Comparison of ENCODE assay signal across 16 cellular contexts in genomic region chr9:131116281-131117101, GRCh38. TPM values are rescaled to one million over a fixed set of nuclear protein-coding genes. Genes with fewer than 3 reads are reported as not detected.
DNase-seq lines count a peak whose midpoint lies in the region; ATAC-seq, FAIRE-seq and TF ChIP-seq lines count a peak whose summit lies in the region.
"Had no signal": no experiment of that assay in that cellular context is flagged by ENCODE, and none has a peak within 500 bp of the region (broad histone marks: within the 10 kb centered on the region; RNA-seq: fewer than 3 reads in every experiment).

No MANE protein-coding gene starts in this region.

- intact Hi-C loops in head of caudate nucleus (cut with DNase I) (no loop called here), upper lobe of right lung (cut with DNase I) (no loop called here)

- peak overlapping the region; percentile 95 for H3K27ac Mint-ChIP-seq in neural crest cell (ENCODE audit: unreplicated experiment)

- no peak for FAIRE-seq in RCC 7860 (lab: Jason Lieb, UNC)
- FAIRE-seq: colon had no signal

- H3K4me3 ChIP-seq in upper lobe of right lung = no peak overlapping the region
- H3K4me3 ChIP-seq in SJCRH30 = no peak overlapping the region
- H3K4me3 ChIP-seq: right lobe of liver had no signal

- no peaks in the 10 kb centered on the region for H3K36me3 Mint-ChIP-seq in neural crest cell (ENCODE audit: low read depth)

- ATAC-seq in upper lobe of right lung (peak; percentile 38), HG03354 (IDR thresholded peaks at IDR 0.05; ENCODE audit: poor library complexity, severe bottlenecking, unreplicated experiment) (no peak)

- peaks cover 6% of the 10 kb centered on the region for H3K4me1 ChIP-seq in upper lobe of right lung
- H3K4me1 ChIP-seq in SJCRH30 = peaks cover 6% of the 10 kb centered on the region; the same call in 1 of the 2 replicates
- H3K4me1 ChIP-seq: right lobe of liver had no signal

- H3K4me1 Mint-ChIP-seq in neural crest cell = peaks cover 34% of the 10 kb centered on the region
- H3K4me1 Mint-ChIP-seq: CD8-positive, alpha-beta memory T cell had no signal

- peak; percentile 3 for DNase-seq in NCI-H345 (lab: John Stamatoyannopoulos, UW)
- DNase-seq in NCI-H345 treated with DMSO at 0.1 percent for 48 hours (lab: John Stamatoyannopoulos, UW; ENCODE audit: unreplicated experiment) = no peak
- DNase-seq in head of caudate nucleus = peak in 26 of 42 donors; percentile 27 to 74 (median 55)
- DNase-seq in neural crest cell (ENCODE audit: low read depth, low spot score) = no peak
- peak; percentile 65 for DNase-seq in upper lobe of right lung
- DNase-seq in RCC 7860 (ENCODE audit: low spot score) = no peak
- DNase-seq in SJCRH30 = no peak
- DNase-seq: 8988T; activated naive CD4-positive, alpha-beta T cell treated with anti-CD3 and anti-CD28 coated beads, Interleukin-2, amount 50 U/mL, for 16 hours; CD8-positive, alpha-beta memory T cell; NCI-H446 treated with DMSO at 0.1 percent for 48 hours; OCI-M1; stimulated activated naive CD4-positive, alpha-beta T cell had no signal

- no peaks in the 10 kb centered on the region for H3K27me3 Mint-ChIP-seq in neural crest cell (ENCODE audit: low read depth)

- TF ChIP-seq CTCF in neural crest cell (conservative IDR thresholded peaks at IDR 0.05) (no peak), upper lobe of right lung (IDR thresholded peaks at IDR 0.05) (no peak)

- H3K36me3 ChIP-seq in upper lobe of right lung = no peaks in the 10 kb centered on the region
- no peaks in the 10 kb centered on the region for H3K36me3 ChIP-seq in SJCRH30
- H3K36me3 ChIP-seq: right lobe of liver had no signal

- no peaks in the 10 kb centered on the region for H3K9me3 ChIP-seq in upper lobe of right lung
- no peaks in the 10 kb centered on the region for H3K9me3 ChIP-seq in SJCRH30 (replicated peaks)
- H3K9me3 ChIP-seq: right lobe of liver had no signal

- no peak overlapping the region for H3K4me3 Mint-ChIP-seq in neural crest cell
- H3K4me3 Mint-ChIP-seq: CD8-positive, alpha-beta memory T cell had no signal

- H3K27me3 ChIP-seq in upper lobe of right lung (no peaks in the 10 kb centered on the region), SJCRH30 (peaks cover 40% of the 10 kb centered on the region)
- H3K27me3 ChIP-seq: right lobe of liver had no signal

- no peaks in the 10 kb centered on the region for H3K9me3 Mint-ChIP-seq in neural crest cell
- H3K9me3 Mint-ChIP-seq: CD8-positive, alpha-beta memory T cell had no signal

- H3K27ac ChIP-seq in upper lobe of right lung (peak overlapping the region; percentile 39), SJCRH30 (no peak overlapping the region)
- H3K27ac ChIP-seq: right lobe of liver had no signal

RNA-seq across cellular contexts. Expression of gene NUP214, which starts 8.9 kb away (rescaled TPM):
- total RNA-seq in neural crest cell (72.3 and 77.9 TPM in 2 replicates), upper lobe of right lung (52.2 TPM)
- 33.2 and 36.1 TPM in 2 replicates for total RNA-seq in SJCRH30 (2014; rRNA removed; shearing (Covaris generic))

RNA-seq across cellular contexts. Expression of gene AIF1L, which starts 20.2 kb away (rescaled TPM):
- 118 and 122 TPM in 2 replicates for total RNA-seq in neural crest cell
- 12.3 TPM for total RNA-seq in upper lobe of right lung
- 0.53 and 1.0 TPM in 2 replicates for total RNA-seq in SJCRH30 (2014; rRNA removed; shearing (Covaris generic))

Comparison
In these comparisons a context has a peak if more than half of its experiments do, and no peak if none do; other contexts are left out.
1. DNase-seq: peak in NCI-H345 (single experiment), head of caudate nucleus (26 of 42) and upper lobe of right lung (single experiment); none in NCI-H345 treated with DMSO at 0.1 percent for 48 hours (single experiment), neural crest cell (single experiment), RCC 7860 (single experiment) and SJCRH30 (0 of 2).